8 cellular contexts compared by ENCODE assay signal in the genomic region with DNA sequence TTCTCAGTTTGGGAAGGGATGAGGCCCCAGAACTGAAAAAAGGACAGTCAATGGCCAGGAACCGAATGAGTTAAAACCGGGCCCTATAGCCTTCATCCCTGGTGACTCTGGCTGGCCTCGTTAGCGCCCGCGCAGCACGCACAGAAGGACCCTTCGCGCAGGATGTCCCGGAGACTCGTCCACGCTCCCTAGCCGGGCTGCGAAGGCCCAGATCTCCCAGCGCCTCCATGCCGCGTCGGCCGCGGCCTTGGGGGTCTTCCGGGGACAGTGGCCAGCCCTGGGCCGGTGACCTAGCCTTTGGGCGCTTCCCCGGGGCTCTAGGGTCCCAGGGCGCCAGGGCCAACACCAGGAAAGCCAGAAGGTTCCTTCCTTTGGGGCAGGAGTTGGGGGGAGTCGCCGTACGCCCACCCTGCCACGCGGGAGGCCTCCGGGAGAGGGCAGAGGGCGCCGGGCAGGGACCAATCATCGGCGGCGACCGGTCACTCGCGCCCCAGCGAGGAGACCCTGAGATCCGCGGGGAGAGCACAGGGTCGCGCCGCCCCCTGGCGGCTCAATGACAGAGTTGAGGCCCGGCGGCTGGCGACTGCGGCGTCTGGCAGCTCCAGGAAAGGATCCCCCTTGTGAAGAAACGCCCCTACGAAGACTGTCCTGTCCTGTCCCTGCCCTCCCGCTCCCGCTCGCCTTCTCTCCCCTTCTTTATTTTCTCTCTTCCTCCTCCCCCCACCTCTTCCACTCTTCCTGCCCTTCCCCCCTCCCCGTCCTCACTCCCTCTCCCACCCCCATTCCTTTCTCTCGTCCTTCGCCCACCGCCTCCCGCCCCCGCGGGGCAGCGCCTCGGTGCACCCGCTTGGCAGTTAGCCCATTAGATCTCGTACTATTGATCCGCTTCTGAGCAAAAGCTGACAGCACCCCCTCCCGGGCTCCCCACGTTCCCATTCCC.
DNase-seq lines count a peak whose midpoint lies in the region; ATAC-seq and TF ChIP-seq lines count a peak whose summit lies in the region.

No MANE protein-coding gene starts in this region.

- H3K79me2 ChIP-seq in SK-N-SH (ENCODE audit: insufficient read depth): no peaks in the 10 kb centered on the region

- no peak for TF ChIP-seq EP300 in SK-N-SH (IDR thresholded peaks at IDR 0.05; ENCODE audit: borderline replicate concordance in 1 of 2, low read depth in 1 of 2, low read length in 1 of 2)

- H3K9me3 Mint-ChIP-seq in Calu3 (ENCODE audit: low read depth, unreplicated experiment): no peaks in the 10 kb centered on the region

- no peak for TF ChIP-seq POLR2A in gastrocnemius medialis (IDR thresholded peaks at IDR 0.05)
- no peak for TF ChIP-seq POLR2A in GM18505 (IDR thresholded peaks at IDR 0.05; ENCODE audit: borderline replicate concordance, extremely low read depth, insufficient read depth, insufficient read length)

- peaks cover 0 to 15% of the 10 kb centered on the region in 2 experiments; a peak in 1 of 4 replicates for H3K4me1 ChIP-seq in SK-N-SH (ENCODE audit: control insufficient read depth in 1 of 2, insufficient read depth in 2 of 2, low read depth in 1 of 2, low read length in 1 of 2)
- H3K4me1 ChIP-seq in right cardiac atrium (ENCODE audit: control insufficient read depth, insufficient read depth, low read length): no peaks in the 10 kb centered on the region
- peaks cover 0 to 5% of the 10 kb centered on the region in 2 donors for H3K4me1 ChIP-seq in gastrocnemius medialis

- CTCF ChIA-PET in Calu3 (lab: Charles Lee): interaction anchor here (0.9 to 2.3 kb wide), 4 partner anchors 37 to 152 kb away, joined by 3 to 19 read pairs (median 4); no protein-coding TSS in a partner anchor
- CTCF ChIA-PET in SK-N-SH (lab: Yijun Ruan, JAX): interaction anchor here (0.5 to 11.6 kb wide), 39 partner anchors 9 to 490 kb away, joined by 3 to 243 read pairs (median 4); partner anchors contain the start of gene BTRC

- no TSS peak for BruUV-seq in Calu3 (replicated peaks; lab: Mats Ljungman, UMichigan)

- in situ Hi-C loops in gastrocnemius medialis (cut with MboI; ENCODE audit: low sequenced_read_pairs in 4 of 4): loop anchor here in 2 of 4 donors (5.0 to 10.0 kb wide), 2 partner anchors 79 to 273 kb away; no protein-coding TSS in a partner anchor

- H3K4me2 ChIP-seq in SK-N-SH: peak overlapping the region; percentile 97

- peak; percentile 57 for TF ChIP-seq CTCF in Calu3 (IDR thresholded peaks at IDR 0.05; ENCODE audit: unreplicated experiment)
- TF ChIP-seq CTCF in LNCAP (IDR thresholded peaks at IDR 0.05): peak; percentile 44
- TF ChIP-seq CTCF in SK-N-SH (IDR thresholded peaks at IDR 0.05): peak; percentile 62
- peak; percentile 60 to 91 (median 81) for TF ChIP-seq CTCF in gastrocnemius medialis (IDR thresholded peaks at IDR 0.05 in 4 of 5, conservative IDR thresholded peaks at IDR 0.05 in 1 of 5)

- peak; percentile 66 for TF ChIP-seq RAD21 in SK-N-SH (IDR thresholded peaks at IDR 0.05; ENCODE audit: low read length)

- intact Hi-C loops in Calu3 (cut with micrococcal nuclease; ENCODE audit: unreplicated experiment): loop anchor here (2.0 kb wide), 1 partner anchor 77 kb away; no protein-coding TSS in a partner anchor
- intact Hi-C loops in right cardiac atrium (cut with DNase I): loop anchor here in 3 of 4 donors (10.0 kb wide), 2 partner anchors 77 to 173 kb away; no protein-coding TSS in a partner anchor
- intact Hi-C loops in gastrocnemius medialis (cut with DNase I; ENCODE audit: low total_unique reads): loop anchor here (1.0 to 5.0 kb wide), 4 partner anchors 19 to 78 kb away; partner anchors contain the start of gene LBX1

- peak overlapping the region in 1 of 2 experiments; percentile 92; a peak in 2 of 4 replicates for H3K27ac ChIP-seq in SK-N-SH (ENCODE audit: low read depth in 2 of 2, low read length in 1 of 2)
- no peak overlapping the region for H3K27ac ChIP-seq in right cardiac atrium (ENCODE audit: low read length)
- H3K27ac ChIP-seq in gastrocnemius medialis: peak overlapping the region; percentile 76 to 84 (median 82)

- peaks cover 16% of the 10 kb centered on the region; the same call in 1 of the 2 replicates for H3K27me3 ChIP-seq in SK-N-SH (ENCODE audit: insufficient read depth)
- no peaks in the 10 kb centered on the region for H3K27me3 ChIP-seq in right cardiac atrium (ENCODE audit: control insufficient read depth, insufficient read depth)
- no peaks in the 10 kb centered on the region for H3K27me3 ChIP-seq in gastrocnemius medialis

- H3K4me1 Mint-ChIP-seq in Calu3 (ENCODE audit: low read depth, unreplicated experiment): peaks cover 9% of the 10 kb centered on the region

- H3K27ac Mint-ChIP-seq in Calu3 (ENCODE audit: unreplicated experiment): no peak overlapping the region

- no peaks in the 10 kb centered on the region for H3K9me2 ChIP-seq in SK-N-SH

- peak overlapping the region; percentile 58 for H3K4me3 Mint-ChIP-seq in Calu3 (ENCODE audit: low read depth, unreplicated experiment)

- H2AFZ ChIP-seq in SK-N-SH (ENCODE audit: low read depth): peak overlapping the region; percentile 90

- no peaks in the 10 kb centered on the region for H3K36me3 Mint-ChIP-seq in Calu3 (ENCODE audit: insufficient read depth, unreplicated experiment)

- H3K9ac ChIP-seq in SK-N-SH: peak overlapping the region; percentile 48; the same call in 1 of the 2 replicates

- H3K27me3 Mint-ChIP-seq in Calu3 (ENCODE audit: unreplicated experiment): peaks cover 85% of the 10 kb centered on the region

- H3K4me3 ChIP-seq in SK-N-SH (ENCODE audit: low read depth in 2 of 2, low read length in 1 of 2) (peak overlapping the region; percentile 57 to 75), right cardiac atrium (ENCODE audit: low read length) (peak overlapping the region; percentile 87), gastrocnemius medialis (peak overlapping the region; percentile 71 to 95 (median 76))

- no peaks in the 10 kb centered on the region for H3F3A ChIP-seq in SK-N-SH (replicated peaks; ENCODE audit: insufficient read depth)

- H3K36me3 ChIP-seq in SK-N-SH (replicated peaks in 1 of 2; ENCODE audit: control insufficient read depth in 1 of 2, insufficient read depth in 2 of 2, low read length in 1 of 2) (no peaks in the 10 kb centered on the region), gastrocnemius medialis (no peaks in the 10 kb centered on the region)

- H4K20me1 ChIP-seq in SK-N-SH (ENCODE audit: insufficient read depth): no peaks in the 10 kb centered on the region

- ATAC-seq in right cardiac atrium (peak; percentile 76 to 81), gastrocnemius medialis (peak; percentile 63 to 83), GM18505 (IDR thresholded peaks at IDR 0.05; ENCODE audit: unreplicated experiment) (no peak), GM21717 (IDR thresholded peaks at IDR 0.05; ENCODE audit: unreplicated experiment) (no peak)

- 22% methylated on average over 42 of the region's 70 CpGs for WGBS in SK-N-SH (ENCODE audit: low lambda C conversion rate)
- 2% methylated on average over 70 of the region's 70 CpGs for WGBS in right cardiac atrium

- DNase-seq in Calu3: peak; percentile 51
- peak; percentile 94 for DNase-seq in SK-N-SH
- DNase-seq in activated naive CD8-positive, alpha-beta T cell treated with anti-CD3 and anti-CD28 coated beads, Interleukin-2, amount 50 U/mL, for 16 hours (ENCODE audit: low read depth, low spot score): peak; percentile 28
- DNase-seq in right cardiac atrium: peak; percentile 67 to 86 (median 85)
- peak; percentile 28 to 56 for DNase-seq in gastrocnemius medialis

- POLR2A ChIA-PET in SK-N-SH (lab: Yijun Ruan, JAX): interaction anchor here (0.6 to 2.4 kb wide), 12 partner anchors 14 to 918 kb away, joined by 3 to 12 read pairs (median 4); partner anchors contain the start of genes BTRC and OGA

- no peaks in the 10 kb centered on the region for H3K9me3 ChIP-seq in SK-N-SH
- no peaks in the 10 kb centered on the region for H3K9me3 ChIP-seq in right cardiac atrium (ENCODE audit: control insufficient read depth, low read length)
- no peaks in the 10 kb centered on the region for H3K9me3 ChIP-seq in gastrocnemius medialis

TF ChIP-seq in SK-N-SH, 30 proteins besides CTCF, POLR2A, EP300 and RAD21:
- no peak for TF ChIP-seq RCOR1 (IDR thresholded peaks at IDR 0.05; ENCODE audit: low read length)
- peak; percentile 58; the same call in 1 of the 2 replicates for TF ChIP-seq SMC3 (IDR thresholded peaks at IDR 0.05; ENCODE audit: low read depth, low read length)
- no peak for TF ChIP-seq SIN3A (IDR thresholded peaks at IDR 0.05; ENCODE audit: borderline replicate concordance, low read depth, low read length)

Comparison
In these comparisons a context has a peak if more than half of its experiments do, and no peak if none do; other contexts are left out.
1. DNase-seq: peak in every context shown above with its lines; median percentile 94 in SK-N-SH; 85 in right cardiac atrium; 51 in Calu3; 42 in gastrocnemius medialis; 28 in activated naive CD8-positive, alpha-beta T cell treated with anti-CD3 and anti-CD28 coated beads, Interleukin-2, amount 50 U/mL, for 16 hours.
2. ATAC-seq: peak in right cardiac atrium (2 of 2) and gastrocnemius medialis (2 of 2); none in GM18505 (single experiment) and GM21717 (single experiment).
3. Peak in every context shown above with its lines, with median percentiles within 50 percentile points of each other: CTCF ChIP-seq and H3K4me3 ChIP-seq.